20 cellular contexts compared by ENCODE assay signal in genomic region chr16:7317982-7318381, GRCh38. TPM values are rescaled to one million over a fixed set of nuclear protein-coding genes. Genes with fewer than 3 reads are reported as not detected.
DNase-seq lines count a peak whose midpoint lies in the region; ATAC-seq, FAIRE-seq and TF ChIP-seq lines count a peak whose summit lies in the region.
"Had no signal": no experiment of that assay in that cellular context is flagged by ENCODE, and none has a peak within 500 bp of the region (broad histone marks: within the 10 kb centered on the region; RNA-seq: fewer than 3 reads in every experiment).

No MANE protein-coding gene starts in this region.

- H3K9ac ChIP-seq in IMR-90 (ENCODE audit: low read depth, low read length): no peak overlapping the region
- no peak overlapping the region for H3K9ac ChIP-seq in neuronal stem cell (ENCODE audit: low read depth, low read length, poor library complexity)
- H3K9ac ChIP-seq in kidney (ENCODE audit: low read length in 2 of 2): no peak overlapping the region
- H3K9ac ChIP-seq: BLaER1 had no signal

- in situ Hi-C loops in IMR-90 (cut with MboI; ENCODE audit: low sequenced_read_pairs): no loop called here

- ATAC-seq in IMR-90 (ENCODE audit: low read depth): no peak
- ATAC-seq: CD8-positive, alpha-beta T cell; GM23338 had no signal

- H4K91ac ChIP-seq in IMR-90 (ENCODE audit: insufficient read depth, low read depth, low read length): no peak overlapping the region
- H4K91ac ChIP-seq in neuronal stem cell (ENCODE audit: low read depth, low read length, poor library complexity): no peak overlapping the region

- H3K4ac ChIP-seq in IMR-90 (ENCODE audit: low read depth, low read length) (no peak overlapping the region), neuronal stem cell (ENCODE audit: low read length) (no peak overlapping the region)

- no peak overlapping the region for H2BK20ac ChIP-seq in IMR-90 (ENCODE audit: low read depth, low read length)

- H3K23ac ChIP-seq in IMR-90 (ENCODE audit: low read depth, low read length) (no peak overlapping the region), neuronal stem cell (ENCODE audit: low read depth, low read length, poor library complexity) (no peak overlapping the region)

- no peaks in the 10 kb centered on the region for H4K20me1 ChIP-seq in IMR-90 (ENCODE audit: insufficient read depth, low read length)
- H4K20me1 ChIP-seq: BLaER1 had no signal

- WGBS in IMR-90 (ENCODE audit: extremely low coverage in 2 of 2, insufficient read length in 1 of 2), 2 experiments: 72% methylated on average over 5 of the region's 5 CpGs; no CpG with 5 or more reads in 1 of the 2 experiments
- WGBS in neuronal stem cell (ENCODE audit: extremely low coverage in 2 of 2, insufficient read length in 2 of 2, insufficient replicate concordance in 1 of 2), 2 donors: 100% methylated on average over 1 of the region's 5 CpGs; no CpG with 5 or more reads in 1 of the 2 donors

- no peak overlapping the region for H3K27ac ChIP-seq in HEK293 (ENCODE audit: extremely low read depth, low read depth, low read length)
- no peak overlapping the region for H3K27ac ChIP-seq in IMR-90 (ENCODE audit: insufficient read depth, low read length)
- H3K27ac ChIP-seq in neuronal stem cell (replicated peaks; ENCODE audit: low read length): no peak overlapping the region
- H3K27ac ChIP-seq in kidney (ENCODE audit: low read depth in 2 of 2, low read length in 2 of 2): no peak overlapping the region
- H3K27ac ChIP-seq: BLaER1, C4-2B had no signal

- H3K4me3 ChIP-seq in HEK293 (ENCODE audit: low read depth, low read length) (no peak overlapping the region), IMR-90 (ENCODE audit: insufficient read depth, low read depth, low read length) (no peak overlapping the region), neuronal stem cell (ENCODE audit: low read length in 2 of 2) (no peak overlapping the region), kidney (ENCODE audit: low read length in 2 of 2) (no peak overlapping the region), BE2C (ENCODE audit: low read depth, low read length) (no peak overlapping the region)
- H3K4me3 ChIP-seq: BLaER1, GM23338, HAP-1 had no signal

- BruUV-seq in IMR-90 (replicated peaks; lab: Mats Ljungman, UMichigan): no TSS peak

- no peaks in the 10 kb centered on the region for H3K79me1 ChIP-seq in IMR-90 (ENCODE audit: low read depth in 1 of 2, low read length in 2 of 2)
- H3K79me1 ChIP-seq in neuronal stem cell (ENCODE audit: low read depth, low read length): no peaks in the 10 kb centered on the region

- no peak overlapping the region for H3K4me2 ChIP-seq in IMR-90 (ENCODE audit: low read depth, low read length)
- H3K4me2 ChIP-seq in neuronal stem cell (ENCODE audit: insufficient read depth, low read length, poor library complexity, severe bottlenecking): no peak overlapping the region
- H3K4me2 ChIP-seq: BLaER1, GM23338 had no signal

- TF ChIP-seq RAD21 in IMR-90 (IDR thresholded peaks at IDR 0.05; ENCODE audit: low read length): no peak

- H3K36me3 ChIP-seq in HEK293 (ENCODE audit: control insufficient read depth in 2 of 2, insufficient read depth in 1 of 2, low read length in 2 of 2) (no peaks in the 10 kb centered on the region), IMR-90 (ENCODE audit: control insufficient read depth, insufficient read depth, low read length) (no peaks in the 10 kb centered on the region), neuronal stem cell (replicated peaks in 1 of 2; ENCODE audit: control insufficient read depth in 2 of 2, insufficient read depth in 2 of 2, low read length in 2 of 2) (no peaks in the 10 kb centered on the region), kidney (ENCODE audit: control insufficient read depth in 1 of 2, insufficient read depth in 2 of 2, low read length in 2 of 2) (no peaks in the 10 kb centered on the region), BE2C (no peaks in the 10 kb centered on the region)
- H3K36me3 ChIP-seq: BLaER1, HAP-1 had no signal

- dilution Hi-C loops in IMR-90 (cut with HindIII; ENCODE audit: low sequenced_read_pairs, unreplicated experiment): no loop called here

- H4K5ac ChIP-seq in IMR-90 (ENCODE audit: low read depth, low read length): no peak overlapping the region

- H3K4me1 ChIP-seq in HEK293 (ENCODE audit: control insufficient read depth, insufficient read depth, low read length): no peaks in the 10 kb centered on the region
- no peaks in the 10 kb centered on the region for H3K4me1 ChIP-seq in IMR-90 (ENCODE audit: control insufficient read depth, insufficient read depth, low read length)
- peaks cover 0 to 10% of the 10 kb centered on the region in 2 donors for H3K4me1 ChIP-seq in neuronal stem cell (ENCODE audit: control insufficient read depth in 2 of 2, insufficient read depth in 1 of 2, low read depth in 1 of 2, low read length in 2 of 2)
- H3K4me1 ChIP-seq in kidney (ENCODE audit: control insufficient read depth in 1 of 2, insufficient read depth in 1 of 2, low read depth in 1 of 2, low read length in 2 of 2): no peaks in the 10 kb centered on the region
- no peaks in the 10 kb centered on the region for H3K4me1 ChIP-seq in BE2C
- H3K4me1 ChIP-seq: Caco-2, HAP-1 had no signal

- H2BK15ac ChIP-seq in IMR-90 (ENCODE audit: low read depth, low read length) (no peak overlapping the region), neuronal stem cell (ENCODE audit: low read length) (no peak overlapping the region)

- H2AK9ac ChIP-seq in IMR-90 (replicated peaks; ENCODE audit: low read depth, low read length, poor library complexity): no peak overlapping the region

- intact Hi-C loops in IMR-90 (cut with micrococcal nuclease): no loop called here
- intact Hi-C loops in kidney (cut with DNase I): no loop called here

- H2BK5ac ChIP-seq in IMR-90 (ENCODE audit: low read depth, low read length, poor library complexity, severe bottlenecking) (peak overlapping the region; percentile 19), neuronal stem cell (ENCODE audit: low read length) (no peak overlapping the region)

- CTCF ChIA-PET in HEK293 (lab: Yijun Ruan, JAX): no interaction called here
- CTCF ChIA-PET in IMR-90 (lab: Yijun Ruan, JAX): no interaction called here

- H2AK5ac ChIP-seq in IMR-90 (ENCODE audit: low read depth, low read length) (no peak overlapping the region), neuronal stem cell (ENCODE audit: low read depth, low read length) (no peak overlapping the region)

- H4K8ac ChIP-seq in IMR-90 (ENCODE audit: low read depth in 2 of 2, low read length in 2 of 2) (no peak overlapping the region), neuronal stem cell (ENCODE audit: low read depth, low read length) (peak overlapping the region; percentile 53)

- no peaks in the 10 kb centered on the region for H3K9me3 ChIP-seq in HEK293 (ENCODE audit: control insufficient read depth, insufficient read depth, low read depth, low read length)
- H3K9me3 ChIP-seq in IMR-90 (ENCODE audit: control insufficient read depth, insufficient read depth, low read length): peaks cover 15% of the 10 kb centered on the region
- H3K9me3 ChIP-seq in neuronal stem cell (replicated peaks in 1 of 2; ENCODE audit: control insufficient read depth in 2 of 2, insufficient read depth in 1 of 2, low read depth in 1 of 2, low read length in 2 of 2): peaks cover 0 to 2% of the 10 kb centered on the region in 2 donors
- no peaks in the 10 kb centered on the region for H3K9me3 ChIP-seq in kidney (ENCODE audit: control insufficient read depth in 1 of 2, low read length in 2 of 2)
- H3K9me3 ChIP-seq in BE2C: 0 out of 2 replicates have a peak, but pooled peaks cover 3% of the 10 kb centered on the region
- H3K9me3 ChIP-seq: BLaER1, Caco-2 had no signal

- H3K18ac ChIP-seq in IMR-90 (ENCODE audit: low read depth, low read length) (no peak overlapping the region), neuronal stem cell (ENCODE audit: low read length) (no peak overlapping the region)

- H2BK12ac ChIP-seq in neuronal stem cell (ENCODE audit: low read length): no peak overlapping the region

- DNase-seq in IMR-90: no peak
- DNase-seq in neuronal stem cell (ENCODE audit: low spot score): no peak
- DNase-seq in kidney: no peak
- no peak for DNase-seq in NCI-H510A treated with DMSO at 0.1 percent for 48 hours (lab: John Stamatoyannopoulos, UW)
- DNase-seq in BE2C: no peak
- DNase-seq: 8988T; Caco-2; CD4-positive, CD25-positive, alpha-beta regulatory T cell; CD8-positive, alpha-beta T cell; DMS153; EL; GDM1 had no signal

- no peak for TF ChIP-seq CTCF in HEK293 (tag by site-specific recombination; IDR thresholded peaks at IDR 0.05)
- TF ChIP-seq CTCF in IMR-90 (conservative IDR thresholded peaks at IDR 0.05; ENCODE audit: low read depth, low read length): no peak
- no peak for TF ChIP-seq CTCF in kidney (IDR thresholded peaks at IDR 0.05; ENCODE audit: borderline replicate concordance, extremely low read depth, insufficient read depth)
- no peak for TF ChIP-seq CTCF in BE2C (IDR thresholded peaks at IDR 0.05; ENCODE audit: low read depth, low read length)

- H3K27me3 ChIP-seq in IMR-90 (ENCODE audit: control insufficient read depth, insufficient read depth, low read length) (no peaks in the 10 kb centered on the region), neuronal stem cell (ENCODE audit: control insufficient read depth in 3 of 3, insufficient read depth in 3 of 3, low read depth in 1 of 3, low read length in 3 of 3) (peaks cover 0 to 2% (median 0%) of the 10 kb centered on the region in 3 experiments), BE2C (no peaks in the 10 kb centered on the region)
- H3K27me3 ChIP-seq: BLaER1 had no signal

- no peaks in the 10 kb centered on the region for H3K9me1 ChIP-seq in IMR-90 (ENCODE audit: insufficient read depth, low read length)

- POLR2A ChIA-PET in HEK293 (lab: Yijun Ruan, JAX) (no interaction called here), IMR-90 (lab: Charles Lee; ENCODE audit: unreplicated experiment) (no interaction called here)

- no peak for TF ChIP-seq POLR2A in IMR-90 (IDR thresholded peaks at IDR 0.05; ENCODE audit: low read depth, low read length)

- H3K14ac ChIP-seq in IMR-90 (replicated peaks; ENCODE audit: low read depth, low read length) (no peak overlapping the region), neuronal stem cell (ENCODE audit: low read length) (no peak overlapping the region)

- FAIRE-seq in kidney (lab: Jason Lieb, UNC): no peak
- FAIRE-seq: GM12891, GM18507, H54 had no signal

- H2AFZ ChIP-seq in IMR-90 (replicated peaks; ENCODE audit: low read length, poor library complexity) (no peak overlapping the region), neuronal stem cell (ENCODE audit: low read length) (no peak overlapping the region)
- H2AFZ ChIP-seq: GM23338 had no signal

- H3K56ac ChIP-seq in IMR-90 (ENCODE audit: extremely low read depth, insufficient read depth, low read length): no peak overlapping the region

- H2BK120ac ChIP-seq in IMR-90 (ENCODE audit: low read depth, low read length) (no peak overlapping the region), neuronal stem cell (ENCODE audit: low read depth, low read length) (no peak overlapping the region)

RNA-seq across cellular contexts. Expression of gene RBFOX1, which starts 14.7 kb away (rescaled TPM):
- total RNA-seq in IMR-90 (2012; rRNA removed) (not detected in 2 replicates), kidney (0.66 TPM)
- polyA plus RNA-seq in IMR-90 (2012; rRNA removed) (not detected in 2 replicates), kidney (ENCODE audit: insufficient read depth, low read depth, low replicate concordance) (0.24 TPM)
- not detected in 2 replicates for polyA plus RNA-seq in IMR-90 (2012; cell fraction: cytosol; rRNA removed)
- not detected in 2 replicates for polyA plus RNA-seq in IMR-90 (2012; cell fraction: nucleus; rRNA removed; ENCODE audit: low replicate concordance)
- polyA plus RNA-seq in neuronal stem cell (2013, experiment 1 of 2): 0.56 TPM
- 0.51 TPM for polyA plus RNA-seq in neuronal stem cell (2013, experiment 2 of 2)
- polyA plus RNA-seq in BE2C (2012; ENCODE audit: insufficient read depth, insufficient read length, low read depth): 1.3 TPM
- total RNA-seq: CD4-positive, CD25-positive, alpha-beta regulatory T cell; CD8-positive, alpha-beta T cell had no signal
- polyA plus RNA-seq: CD4-positive, CD25-positive, alpha-beta regulatory T cell had no signal
